In the genomic region with DNA sequence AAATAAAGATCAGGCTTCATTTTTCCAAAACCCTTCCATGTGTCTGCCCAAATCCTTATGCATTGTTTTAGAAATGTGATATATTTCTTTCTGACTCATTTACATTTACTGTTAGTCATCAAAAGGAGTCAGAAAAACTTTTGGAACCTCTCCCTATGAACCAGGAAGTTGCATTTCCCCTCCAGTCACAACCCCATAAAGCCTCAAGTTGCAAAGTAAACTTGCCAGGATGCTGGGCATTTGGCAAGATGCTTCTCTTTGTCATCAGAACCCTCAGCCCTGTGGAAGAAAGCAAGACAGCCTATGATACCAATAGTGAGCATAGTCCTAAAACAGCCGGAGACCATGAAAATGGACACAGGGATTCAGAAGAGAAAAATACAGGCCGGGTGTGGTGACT, we compare ENCODE assay signal across 12 cellular contexts.
DNase-seq lines count a peak whose midpoint lies in the region; ATAC-seq lines count a peak whose summit lies in the region.
"Had no signal": no experiment of that assay in that cellular context is flagged by ENCODE, and none has a peak within 500 bp of the region (broad histone marks: within the 10 kb centered on the region; RNA-seq: fewer than 3 reads in every experiment).

No MANE protein-coding gene starts in this region.

- ATAC-seq in HG03521 (IDR thresholded peaks at IDR 0.05; ENCODE audit: unreplicated experiment) (no peak), GM19452 (IDR thresholded peaks at IDR 0.05; ENCODE audit: unreplicated experiment) (no peak)

- peak; percentile 4 for DNase-seq in DMS 273 (lab: John Stamatoyannopoulos, UW; ENCODE audit: unreplicated experiment)
- DNase-seq in DMS 273 treated with DMSO at 0.1 percent for 48 hours (lab: John Stamatoyannopoulos, UW) = no peak
- DNase-seq in RPMI7951 (ENCODE audit: low read depth) = peak; percentile 100
- DNase-seq in fibroblast of gingiva (ENCODE audit: low read depth) = peak; percentile 99
- peak; percentile 99 for DNase-seq in stromal cell of bone marrow (ENCODE audit: low read depth)
- no peak for DNase-seq in HuH-7.5 (ENCODE audit: low spot score)
- DNase-seq: 8988T; KBM-7; stimulated activated CD4-positive, alpha-beta T cell treated with anti-CD3 and anti-CD28 coated beads, Interleukin-4, amount 100 ng/mL, for 24 hours; tibial artery had no signal

Comparison
In these comparisons a context has a peak if more than half of its experiments do, and no peak if none do; other contexts are left out.
1. DNase-seq: peak in DMS 273 (single experiment), RPMI7951 (single experiment), fibroblast of gingiva (single experiment) and stromal cell of bone marrow (single experiment); none in DMS 273 treated with DMSO at 0.1 percent for 48 hours (single experiment) and HuH-7.5 (single experiment).